20 cellular contexts compared by ENCODE assay signal in genomic region chr14:31030406-31030805, GRCh38.
"Had no signal": no experiment of that assay in that cellular context is flagged by ENCODE, and none has a peak within 500 bp of the region (broad histone marks: within the 10 kb centered on the region; RNA-seq: fewer than 3 reads in every experiment).

No MANE protein-coding gene starts in this region.

- H3K27ac ChIP-seq: dorsolateral prefrontal cortex, heart left ventricle, parathyroid adenoma, sigmoid colon, skin epidermis, stomach, thoracic aorta, transverse colon had no signal

- H3K27me3 ChIP-seq: dorsolateral prefrontal cortex, heart left ventricle, sigmoid colon, stomach, transverse colon had no signal

- H3K4me3 ChIP-seq: dorsolateral prefrontal cortex, heart left ventricle, lung, sigmoid colon, skin epidermis, stomach, thoracic aorta, transverse colon had no signal

- H3K27me3 Mint-ChIP-seq: naive B cell had no signal

- H3K36me3 Mint-ChIP-seq: naive B cell had no signal

- H3K9me3 ChIP-seq: heart left ventricle, sigmoid colon, stomach, thoracic aorta, transverse colon had no signal

- DNase-seq: cortex of kidney; dorsolateral prefrontal cortex; effector CD8-positive, alpha-beta T cell; heart left ventricle; hippocampal formation; left colon; left ventricle myocardium superior; mesenchymal stem cell; naive B cell; sigmoid colon; stimulated activated CD4-positive, alpha-beta T cell treated with anti-CD3 and anti-CD28 coated beads, Interleukin-2, amount 100 ng/mL, for 48 hours; stomach; substantia nigra; transverse colon had no signal

- H3K4me1 ChIP-seq: parathyroid adenoma had no signal

- H3K36me3 ChIP-seq: heart left ventricle, sigmoid colon, stomach, thoracic aorta, transverse colon had no signal

- H3K9me3 Mint-ChIP-seq: naive B cell, nephron had no signal

- ATAC-seq: esophagus mucosa, heart left ventricle, left colon, left ventricle myocardium superior had no signal

- H3K9ac ChIP-seq: parathyroid adenoma had no signal
